Comparison of ENCODE assay signal across 1 cellular context in genomic region chr15:76198456-76199105, GRCh38.
TF ChIP-seq lines count a peak whose summit lies in the region.

No MANE protein-coding gene starts in this region.

TF ChIP-seq in HepG2, 621 proteins besides CTCF, POLR2A, EP300 and RAD21:
- no peak for TF ChIP-seq DDIT3 (CRISPR knock-in tag; IDR thresholded peaks at IDR 0.05)
- TF ChIP-seq ZNF75D (CRISPR knock-in tag; IDR thresholded peaks at IDR 0.05; ENCODE audit: borderline replicate concordance), result no peak
- 0 out of 2 replicates have a peak, but pooled peaks have one; percentile 4 for TF ChIP-seq HNF4A (CRISPR knock-in tag; IDR thresholded peaks at IDR 0.05)
- TF ChIP-seq REXO4 (CRISPR knock-in tag; IDR thresholded peaks at IDR 0.05; ENCODE audit: borderline replicate concordance), result no peak
